1 cellular context compared by ENCODE assay signal in genomic region chr16:58487566-58488351, GRCh38.
TF ChIP-seq lines count a peak whose summit lies in the region.

No MANE protein-coding gene starts in this region.

TF ChIP-seq in HEK293, 187 proteins besides CTCF, POLR2A, EP300 and RAD21 (continued from another document and continues in another):
- TF ChIP-seq ZNF501 (tag by site-specific recombination; IDR thresholded peaks at IDR 0.05) (0 out of 2 replicates have a peak, but pooled peaks have one; percentile 34), ZNF514 (tag by site-specific recombination; IDR thresholded peaks at IDR 0.05) (no peak), ZNF645 (tag by site-specific recombination; IDR thresholded peaks at IDR 0.05) (no peak), ZNF747 (tag by site-specific recombination; IDR thresholded peaks at IDR 0.05) (no peak), ZNF341 (tag by site-specific recombination; IDR thresholded peaks at IDR 0.05; ENCODE audit: low read depth) (peak; percentile 85), HIC1 (tag by site-specific recombination; IDR thresholded peaks at IDR 0.05) (no peak), ZNF24 (tag by site-specific recombination; IDR thresholded peaks at IDR 0.05) (no peak), REPIN1 (tag by site-specific recombination; IDR thresholded peaks at IDR 0.05; ENCODE audit: low read depth) (no peak), ZNF530 (tag by site-specific recombination; IDR thresholded peaks at IDR 0.05; ENCODE audit: low read depth) (no peak), HOXD13 (CRISPR knock-in tag; IDR thresholded peaks at IDR 0.05; ENCODE audit: borderline replicate concordance) (no peak), ZNF114 (tag by site-specific recombination; IDR thresholded peaks at IDR 0.05) (no peak), ZNF664 (tag by site-specific recombination; IDR thresholded peaks at IDR 0.05) (no peak), KLF16 (tag by site-specific recombination; IDR thresholded peaks at IDR 0.05) (no peak), ZNF629 (tag by site-specific recombination; IDR thresholded peaks at IDR 0.05) (0 out of 2 replicates have a peak, but pooled peaks have one; percentile 13), BCL6B (tag by site-specific recombination; IDR thresholded peaks at IDR 0.05) (no peak), ZFHX2 (tag by site-specific recombination; conservative IDR thresholded peaks at IDR 0.05) (no peak), ZNF548 (tag by site-specific recombination; IDR thresholded peaks at IDR 0.05) (no peak), ZNF404 (tag by site-specific recombination; IDR thresholded peaks at IDR 0.05) (no peak), ZNF362 (tag by site-specific recombination; IDR thresholded peaks at IDR 0.05) (no peak), ZSCAN18 (tag by site-specific recombination; IDR thresholded peaks at IDR 0.05) (no peak), ZNF132 (tag by site-specific recombination; IDR thresholded peaks at IDR 0.05; ENCODE audit: borderline replicate concordance) (no peak), ZNF529 (tag by site-specific recombination; IDR thresholded peaks at IDR 0.05; ENCODE audit: insufficient replicate concordance) (no peak), ZNF843 (tag by site-specific recombination; IDR thresholded peaks at IDR 0.05) (no peak), ZNF112 (tag by site-specific recombination; IDR thresholded peaks at IDR 0.05) (no peak), PRDM2 (tag by site-specific recombination; IDR thresholded peaks at IDR 0.05; ENCODE audit: borderline replicate concordance) (no peak), ZNF610 (tag by site-specific recombination; IDR thresholded peaks at IDR 0.05; ENCODE audit: borderline replicate concordance) (no peak), ZFP37 (tag by site-specific recombination; IDR thresholded peaks at IDR 0.05) (0 out of 2 replicates have a peak, but pooled peaks have one; percentile 39), ZNF18 (tag by site-specific recombination; IDR thresholded peaks at IDR 0.05) (no peak), RBAK (tag by site-specific recombination; IDR thresholded peaks at IDR 0.05) (no peak), ZNF626 (tag by site-specific recombination; IDR thresholded peaks at IDR 0.05) (no peak), ZNF558 (tag by site-specific recombination; IDR thresholded peaks at IDR 0.05) (no peak), SP2 (tag by site-specific recombination; IDR thresholded peaks at IDR 0.05) (no peak), ZNF174 (tag by site-specific recombination; IDR thresholded peaks at IDR 0.05) (no peak), EGR2 (tag by site-specific recombination; IDR thresholded peaks at IDR 0.05; ENCODE audit: low read depth) (no peak), MZF1 (tag by site-specific recombination; IDR thresholded peaks at IDR 0.05; ENCODE audit: borderline replicate concordance) (no peak), ZNF398 (tag by site-specific recombination; IDR thresholded peaks at IDR 0.05) (no peak), ZBTB11 (tag by site-specific recombination; conservative IDR thresholded peaks at IDR 0.05; ENCODE audit: low read depth) (no peak), ZNF707 (tag by site-specific recombination; IDR thresholded peaks at IDR 0.05) (no peak), ZNF777 (tag by site-specific recombination; IDR thresholded peaks at IDR 0.05; ENCODE audit: borderline replicate concordance) (0 out of 2 replicates have a peak, but pooled peaks have one; percentile 63), TRIM28 (IDR thresholded peaks at IDR 0.05; ENCODE audit: borderline replicate concordance, low read length) (no peak), ZNF473 (tag by site-specific recombination; IDR thresholded peaks at IDR 0.05) (no peak), ZNF580 (tag by site-specific recombination; IDR thresholded peaks at IDR 0.05) (no peak)
